In genomic region chr3:113211370-113212154, GRCh38 we compare ENCODE assay signal across 1 cellular context.
TF ChIP-seq lines count a peak whose summit lies in the region.

TSS of gene BOC (plus strand) at chr3:113211557. CDS start at chr3:113249803, 38,246 bp downstream.

TF ChIP-seq in H1, 55 proteins besides CTCF, POLR2A, EP300 and RAD21 (continued from another document):
- no peak; the same call in 1 of the 2 replicates for TF ChIP-seq PHF8 (conservative IDR thresholded peaks at IDR 0.05; ENCODE audit: low read depth, low read length)
- TF ChIP-seq RFX5 (IDR thresholded peaks at IDR 0.05; ENCODE audit: borderline replicate concordance, low read depth, low read length): no peak
- no peak for TF ChIP-seq ATF3 (IDR thresholded peaks at IDR 0.05; ENCODE audit: insufficient read depth, low read depth, low read length)
- no peak for TF ChIP-seq ZNF274 (IDR thresholded peaks at IDR 0.05; ENCODE audit: borderline replicate concordance, extremely low read depth, low read length)
- TF ChIP-seq NANOG (IDR thresholded peaks at IDR 0.05; ENCODE audit: insufficient read depth, low read depth, low read length, poor library complexity, severe bottlenecking): no peak
- TF ChIP-seq HDAC2 (IDR thresholded peaks at IDR 0.05; ENCODE audit: borderline replicate concordance in 1 of 2, low read depth in 2 of 2, low read length in 2 of 2): 0 out of 4 replicates have a peak, but pooled peaks of 1 of the 2 experiments have one; percentile 13
- no peak for TF ChIP-seq POLR2AphosphoS5 (IDR thresholded peaks at IDR 0.05; ENCODE audit: low read depth, low read length)
